ENCODE assay signal across 27 cellular contexts in genomic region chr7:40122940-40123254, GRCh38.
"Had no signal": no experiment of that assay in that cellular context is flagged by ENCODE, and none has a peak within 500 bp of the region (broad histone marks: within the 10 kb centered on the region; RNA-seq: fewer than 3 reads in every experiment).

No MANE protein-coding gene starts in this region.

- H3K4me3 ChIP-seq: colonic mucosa, coronary artery, dorsolateral prefrontal cortex, esophagus muscularis mucosa, esophagus squamous epithelium, gastrocnemius medialis, gastroesophageal sphincter, heart left ventricle had no signal

- DNase-seq: colonic mucosa; cortex of kidney; dermis blood vessel endothelial cell; dorsolateral prefrontal cortex; effector CD4-positive, alpha-beta T cell; effector CD8-positive, alpha-beta T cell; effector memory CD4-positive, alpha-beta T cell; effector memory CD8-positive, alpha-beta T cell; endodermal cell; erythroblast; esophagus squamous epithelium; foreskin fibroblast; foreskin keratinocyte; foreskin melanocyte; gastrocnemius medialis; glutamatergic neuron; head of caudate nucleus; heart left ventricle had no signal

- H3K27ac Mint-ChIP-seq: dendritic cell treated with granulocyte-macrophage colony-stimulating factor and Interleukin-4, amounts not matched to agents 40 ng/mL and 50 ng/mL, for 4 days; effector memory CD8-positive, alpha-beta T cell; endodermal cell had no signal

- H3K27me3 Mint-ChIP-seq: dendritic cell treated with granulocyte-macrophage colony-stimulating factor and Interleukin-4, amounts not matched to agents 40 ng/mL and 50 ng/mL, for 4 days; effector memory CD8-positive, alpha-beta T cell had no signal

- H3K27ac ChIP-seq: colonic mucosa, coronary artery, dorsolateral prefrontal cortex, epithelial cell of prostate, esophagus muscularis mucosa, esophagus squamous epithelium, foreskin keratinocyte, gastrocnemius medialis, gastroesophageal sphincter, heart left ventricle had no signal

- ATAC-seq: effector memory CD8-positive, alpha-beta T cell; esophagus mucosa; foreskin keratinocyte; gastrocnemius medialis; gastroesophageal sphincter; heart left ventricle had no signal

- H3K27me3 ChIP-seq: colonic mucosa, dorsolateral prefrontal cortex, esophagus muscularis mucosa, esophagus squamous epithelium, foreskin keratinocyte, gastrocnemius medialis, gastroesophageal sphincter, heart left ventricle had no signal

- H3K9me3 Mint-ChIP-seq: dendritic cell treated with granulocyte-macrophage colony-stimulating factor and Interleukin-4, amounts not matched to agents 40 ng/mL and 50 ng/mL, for 4 days; effector memory CD8-positive, alpha-beta T cell; endodermal cell had no signal

- H3K4me3 Mint-ChIP-seq: dendritic cell treated with granulocyte-macrophage colony-stimulating factor and Interleukin-4, amounts not matched to agents 40 ng/mL and 50 ng/mL, for 4 days; effector memory CD8-positive, alpha-beta T cell; endodermal cell had no signal

- FAIRE-seq: colon, endometrium, frontal cortex had no signal

- H3K36me3 ChIP-seq: colonic mucosa, esophagus squamous epithelium, gastrocnemius medialis, gastroesophageal sphincter had no signal

- H3K4me1 ChIP-seq: colonic mucosa, foreskin keratinocyte had no signal

- H3K9me3 ChIP-seq: colonic mucosa, esophagus muscularis mucosa, esophagus squamous epithelium, gastrocnemius medialis, gastroesophageal sphincter, heart left ventricle had no signal
